Comparison of ENCODE assay signal across 10 cellular contexts in the genomic region with DNA sequence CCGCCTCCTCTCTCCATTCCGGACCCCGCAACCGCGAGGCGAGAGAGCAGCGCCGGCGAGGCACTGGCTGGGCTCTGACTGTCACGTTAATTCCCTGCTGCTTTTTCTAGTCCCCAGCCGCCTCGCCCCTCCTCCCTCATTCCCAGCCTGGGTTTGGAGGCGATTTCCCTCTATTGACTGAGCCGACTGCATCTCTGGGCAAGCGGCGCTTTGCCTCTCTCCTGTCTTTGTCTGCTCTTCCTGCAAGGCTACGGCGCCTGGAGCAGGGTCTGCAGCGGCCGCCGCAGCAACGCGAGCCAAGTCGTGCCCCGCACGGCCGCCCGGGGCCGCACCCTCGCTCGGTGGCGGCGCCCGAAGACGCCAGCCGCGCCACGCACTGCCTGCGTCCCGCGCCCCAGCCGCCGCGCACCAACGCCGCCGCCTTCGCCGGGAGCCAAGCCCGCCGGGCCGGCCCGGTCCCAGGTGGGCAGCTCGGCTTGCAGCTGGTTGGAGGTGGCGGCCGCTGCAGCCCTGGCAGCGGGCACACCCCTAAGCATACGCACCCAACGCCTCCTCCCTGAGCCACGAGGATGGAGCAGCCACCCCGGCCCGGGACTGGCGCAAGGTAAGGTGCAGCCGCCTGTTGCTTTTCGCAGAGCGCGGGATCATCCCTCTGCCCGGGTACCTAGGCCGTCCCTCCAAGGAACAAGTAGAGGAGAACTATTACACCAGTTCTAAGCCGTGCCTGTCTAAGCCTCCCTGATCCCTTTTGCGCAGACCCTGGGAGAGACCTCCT. TPM values are rescaled to one million over a fixed set of nuclear protein-coding genes. Genes with fewer than 3 reads are reported as not detected.
DNase-seq lines count a peak whose midpoint lies in the region; TF ChIP-seq lines count a peak whose summit lies in the region.
"Had no signal": no experiment of that assay in that cellular context is flagged by ENCODE, and none has a peak within 500 bp of the region (broad histone marks: within the 10 kb centered on the region; RNA-seq: fewer than 3 reads in every experiment).

Gene LRRC3B, plus strand, starts transcription at position 139 of the 775 bp plus-strand sequence. CDS start 86,901 bp downstream, outside the sequence.

- H3K36me3 Mint-ChIP-seq in progenitor cell of endocrine pancreas (ENCODE audit: insufficient read depth) = no peaks in the 10 kb centered on the region

- peaks cover 21% of the 10 kb centered on the region for H3K4me1 Mint-ChIP-seq in progenitor cell of endocrine pancreas (ENCODE audit: low read depth)
- H3K4me1 Mint-ChIP-seq: IgD-negative memory B cell had no signal

- H3K27me3 Mint-ChIP-seq in progenitor cell of endocrine pancreas = peaks cover 82% of the 10 kb centered on the region

- H3K27ac Mint-ChIP-seq in progenitor cell of endocrine pancreas = no peak within 1 kb of the TSS
- H3K27ac Mint-ChIP-seq: IgD-negative memory B cell had no signal

- H3K27ac ChIP-seq in iPS DF 6.9 (ENCODE audit: low read length) (no peak within 1 kb of the TSS), prostate gland (no peak within 1 kb of the TSS)
- H3K27ac ChIP-seq: SK-N-MC had no signal

- intact Hi-C loops in prostate gland (cut with DNase I) = no loop called here

- H3K36me3 ChIP-seq in iPS DF 6.9 (ENCODE audit: control insufficient read depth, insufficient read depth, low read length) (no peaks in the 10 kb centered on the region), prostate gland (no peaks in the 10 kb centered on the region)

- no peak for TF ChIP-seq POLR2A in prostate gland (IDR thresholded peaks at IDR 0.05)

- H3K4me3 ChIP-seq in iPS DF 6.9 (ENCODE audit: low read length) (peak within 1 kb of the TSS; percentile 39; the same call in 1 of the 2 replicates), prostate gland (no peak within 1 kb of the TSS)
- H3K4me3 ChIP-seq: SK-N-MC had no signal

- TF ChIP-seq CTCF in progenitor cell of endocrine pancreas (IDR thresholded peaks at IDR 0.05; ENCODE audit: unreplicated experiment) (peak; percentile 6), prostate gland (IDR thresholded peaks at IDR 0.05) (no peak)

- no peaks in the 10 kb centered on the region for H3K9me3 Mint-ChIP-seq in progenitor cell of endocrine pancreas (ENCODE audit: low read depth)

- H3K27me3 ChIP-seq in iPS DF 6.9 (ENCODE audit: control insufficient read depth, insufficient read depth, low read length) (peaks cover 50% of the 10 kb centered on the region), prostate gland (replicated peaks; ENCODE audit: insufficient read depth) (peaks cover 13% of the 10 kb centered on the region)

- WGBS in iPS DF 6.9 (ENCODE audit: insufficient coverage, insufficient read length) = no CpG with 5 or more reads among the region's 71 CpGs
- 0% methylated on average over 44 of the region's 71 CpGs for WGBS in prostate gland

- peak within 1 kb of the TSS; percentile 83 for H3K4me3 Mint-ChIP-seq in progenitor cell of endocrine pancreas (ENCODE audit: low read depth)
- H3K4me3 Mint-ChIP-seq: IgD-negative memory B cell had no signal

- DNase-seq in ELF-1 (ENCODE audit: low read depth, low spot score) = peak; percentile 80
- peak; percentile 58 for DNase-seq in SK-N-DZ (ENCODE audit: low spot score)
- no peak for DNase-seq in iPS DF 6.9 (ENCODE audit: low read depth, low spot score)
- peak; percentile 30 for DNase-seq in progenitor cell of endocrine pancreas (ENCODE audit: low spot score, unreplicated experiment)
- DNase-seq in activated CD4-positive, CD25-positive, alpha-beta regulatory T cell (lab: John Stamatoyannopoulos, UW) = no peak
- no peak for DNase-seq in activated naive CD4-positive, alpha-beta T cell treated with Interleukin-2 at 50 U/mL for 16 hours
- DNase-seq in activated T-cell treated with anti-CD3 and anti-CD28 coated beads, Interleukin-2, amount 50 U/mL, for 48 hours = no peak
- DNase-seq in prostate gland (ENCODE audit: low spot score) = no peak

- no peaks in the 10 kb centered on the region for H3K9me3 ChIP-seq in iPS DF 6.9 (ENCODE audit: control insufficient read depth, insufficient read depth, low read length)
- no peaks in the 10 kb centered on the region for H3K9me3 ChIP-seq in prostate gland

- peaks cover 4% of the 10 kb centered on the region; the same call in 1 of the 2 replicates for H3K4me1 ChIP-seq in iPS DF 6.9 (ENCODE audit: control insufficient read depth, insufficient read depth, low read length)
- no peaks in the 10 kb centered on the region for H3K4me1 ChIP-seq in prostate gland (replicated peaks)

RNA-seq across cellular contexts. Expression of gene LRRC3B, which starts in this region (rescaled TPM):
- 0.34 and 0.54 TPM in 2 replicates for polyA plus RNA-seq in SK-N-DZ (2014; cell fraction: cytosol; rRNA removed)
- 0.23 and 0.95 TPM in 2 replicates for polyA plus RNA-seq in SK-N-DZ (2014; cell fraction: nucleus; rRNA removed)
- total RNA-seq in progenitor cell of endocrine pancreas = 0.29 and 0.60 TPM in 2 replicates
- 1 to 10 TPM in 1 of 2 donors, under 1 TPM in 1; 0.09 to 1.5 TPM for total RNA-seq in prostate gland
- polyA plus RNA-seq: IgD-negative memory B cell had no signal

Comparison
In these comparisons a context has a peak if more than half of its experiments do, and no peak if none do; other contexts are left out.
1. Peak in DNase-seq in progenitor cell of endocrine pancreas; RNA of the gene not detected or under 1 TPM.
2. DNase-seq: peak in ELF-1 (single experiment) and SK-N-DZ (single experiment); none in iPS DF 6.9 (single experiment), activated CD4-positive, CD25-positive, alpha-beta regulatory T cell (0 of 4), activated naive CD4-positive, alpha-beta T cell treated with Interleukin-2 at 50 U/mL for 16 hours (single experiment), activated T-cell treated with anti-CD3 and anti-CD28 coated beads, Interleukin-2, amount 50 U/mL, for 48 hours (0 of 2) and prostate gland (single experiment).